1 cellular context compared by ENCODE assay signal in the genomic region with DNA sequence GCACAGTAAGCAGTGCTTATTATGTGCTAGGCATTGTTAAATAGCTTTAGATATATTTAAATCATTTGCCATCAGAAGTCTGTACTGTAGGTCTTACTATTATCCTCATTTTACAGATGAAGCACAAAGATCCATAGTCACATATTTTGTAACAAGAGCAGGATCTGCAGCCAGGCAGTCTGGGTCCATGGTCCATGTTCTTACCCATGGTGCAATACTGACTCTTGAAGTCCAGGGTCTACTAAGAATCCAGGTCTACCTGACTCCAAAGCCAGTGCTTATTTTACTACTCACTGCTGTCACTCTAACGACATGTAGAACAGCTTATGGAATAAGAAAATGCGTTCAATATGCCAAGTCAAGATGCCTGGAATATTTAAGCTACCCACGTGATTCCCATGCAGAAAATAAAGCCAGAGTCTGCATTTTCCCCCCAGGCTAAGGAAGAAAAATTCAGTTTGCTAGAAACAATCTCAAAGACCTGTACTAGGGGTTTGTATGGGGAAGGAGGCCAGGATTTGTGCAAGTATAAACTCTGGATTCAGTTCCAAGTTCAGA.
TF ChIP-seq lines count a peak whose summit lies in the region.

No MANE protein-coding gene starts in this region.

TF ChIP-seq in GM23338, 12 proteins besides CTCF, POLR2A, EP300 and RAD21 (continued from another document):
- TF ChIP-seq, protein P1, sequence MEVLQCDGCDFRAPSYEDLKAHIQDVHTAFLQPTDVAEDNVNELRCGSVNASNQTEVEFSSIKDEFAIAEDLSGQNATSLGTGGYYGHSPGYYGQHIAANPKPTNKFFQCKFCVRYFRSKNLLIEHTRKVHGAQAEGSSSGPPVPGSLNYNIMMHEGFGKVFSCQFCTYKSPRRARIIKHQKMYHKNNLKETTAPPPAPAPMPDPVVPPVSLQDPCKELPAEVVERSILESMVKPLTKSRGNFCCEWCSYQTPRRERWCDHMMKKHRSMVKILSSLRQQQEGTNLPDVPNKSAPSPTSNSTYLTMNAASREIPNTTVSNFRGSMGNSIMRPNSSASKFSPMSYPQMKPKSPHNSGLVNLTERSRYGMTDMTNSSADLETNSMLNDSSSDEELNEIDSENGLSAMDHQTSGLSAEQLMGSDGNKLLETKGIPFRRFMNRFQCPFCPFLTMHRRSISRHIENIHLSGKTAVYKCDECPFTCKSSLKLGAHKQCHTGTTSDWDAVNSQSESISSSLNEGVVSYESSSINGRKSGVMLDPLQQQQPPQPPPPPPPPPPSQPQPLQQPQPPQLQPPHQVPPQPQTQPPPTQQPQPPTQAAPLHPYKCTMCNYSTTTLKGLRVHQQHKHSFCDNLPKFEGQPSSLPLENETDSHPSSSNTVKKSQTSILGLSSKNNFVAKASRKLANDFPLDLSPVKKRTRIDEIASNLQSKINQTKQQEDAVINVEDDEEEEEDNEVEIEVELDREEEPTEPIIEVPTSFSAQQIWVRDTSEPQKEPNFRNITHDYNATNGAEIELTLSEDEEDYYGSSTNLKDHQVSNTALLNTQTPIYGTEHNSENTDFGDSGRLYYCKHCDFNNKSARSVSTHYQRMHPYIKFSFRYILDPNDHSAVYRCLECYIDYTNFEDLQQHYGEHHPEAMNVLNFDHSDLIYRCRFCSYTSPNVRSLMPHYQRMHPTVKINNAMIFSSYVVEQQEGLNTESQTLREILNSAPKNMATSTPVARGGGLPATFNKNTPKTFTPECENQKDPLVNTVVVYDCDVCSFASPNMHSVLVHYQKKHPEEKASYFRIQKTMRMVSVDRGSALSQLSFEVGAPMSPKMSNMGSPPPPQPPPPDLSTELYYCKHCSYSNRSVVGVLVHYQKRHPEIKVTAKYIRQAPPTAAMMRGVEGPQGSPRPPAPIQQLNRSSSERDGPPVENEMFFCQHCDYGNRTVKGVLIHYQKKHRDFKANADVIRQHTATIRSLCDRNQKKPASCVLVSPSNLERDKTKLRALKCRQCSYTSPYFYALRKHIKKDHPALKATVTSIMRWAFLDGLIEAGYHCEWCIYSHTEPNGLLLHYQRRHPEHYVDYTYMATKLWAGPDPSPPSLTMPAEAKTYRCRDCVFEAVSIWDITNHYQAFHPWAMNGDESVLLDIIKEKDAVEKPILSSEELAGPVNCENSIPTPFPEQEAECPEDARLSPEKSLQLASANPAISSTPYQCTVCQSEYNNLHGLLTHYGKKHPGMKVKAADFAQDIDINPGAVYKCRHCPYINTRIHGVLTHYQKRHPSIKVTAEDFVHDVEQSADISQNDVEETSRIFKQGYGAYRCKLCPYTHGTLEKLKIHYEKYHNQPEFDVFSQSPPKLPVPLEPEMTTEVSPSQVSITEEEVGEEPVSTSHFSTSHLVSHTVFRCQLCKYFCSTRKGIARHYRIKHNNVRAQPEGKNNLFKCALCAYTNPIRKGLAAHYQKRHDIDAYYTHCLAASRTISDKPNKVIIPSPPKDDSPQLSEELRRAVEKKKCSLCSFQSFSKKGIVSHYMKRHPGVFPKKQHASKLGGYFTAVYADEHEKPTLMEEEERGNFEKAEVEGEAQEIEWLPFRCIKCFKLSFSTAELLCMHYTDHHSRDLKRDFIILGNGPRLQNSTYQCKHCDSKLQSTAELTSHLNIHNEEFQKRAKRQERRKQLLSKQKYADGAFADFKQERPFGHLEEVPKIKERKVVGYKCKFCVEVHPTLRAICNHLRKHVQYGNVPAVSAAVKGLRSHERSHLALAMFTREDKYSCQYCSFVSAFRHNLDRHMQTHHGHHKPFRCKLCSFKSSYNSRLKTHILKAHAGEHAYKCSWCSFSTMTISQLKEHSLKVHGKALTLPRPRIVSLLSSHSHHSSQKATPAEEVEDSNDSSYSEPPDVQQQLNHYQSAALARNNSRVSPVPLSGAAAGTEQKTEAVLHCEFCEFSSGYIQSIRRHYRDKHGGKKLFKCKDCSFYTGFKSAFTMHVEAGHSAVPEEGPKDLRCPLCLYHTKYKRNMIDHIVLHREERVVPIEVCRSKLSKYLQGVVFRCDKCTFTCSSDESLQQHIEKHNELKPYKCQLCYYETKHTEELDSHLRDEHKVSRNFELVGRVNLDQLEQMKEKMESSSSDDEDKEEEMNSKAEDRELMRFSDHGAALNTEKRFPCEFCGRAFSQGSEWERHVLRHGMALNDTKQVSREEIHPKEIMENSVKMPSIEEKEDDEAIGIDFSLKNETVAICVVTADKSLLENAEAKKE (CRISPR knock-in tag; IDR thresholded peaks at IDR 0.05), result no peak
- no peak for TF ChIP-seq CREB1 (CRISPR knock-in tag; IDR thresholded peaks at IDR 0.05; ENCODE audit: low read depth)
- TF ChIP-seq, protein P2, sequence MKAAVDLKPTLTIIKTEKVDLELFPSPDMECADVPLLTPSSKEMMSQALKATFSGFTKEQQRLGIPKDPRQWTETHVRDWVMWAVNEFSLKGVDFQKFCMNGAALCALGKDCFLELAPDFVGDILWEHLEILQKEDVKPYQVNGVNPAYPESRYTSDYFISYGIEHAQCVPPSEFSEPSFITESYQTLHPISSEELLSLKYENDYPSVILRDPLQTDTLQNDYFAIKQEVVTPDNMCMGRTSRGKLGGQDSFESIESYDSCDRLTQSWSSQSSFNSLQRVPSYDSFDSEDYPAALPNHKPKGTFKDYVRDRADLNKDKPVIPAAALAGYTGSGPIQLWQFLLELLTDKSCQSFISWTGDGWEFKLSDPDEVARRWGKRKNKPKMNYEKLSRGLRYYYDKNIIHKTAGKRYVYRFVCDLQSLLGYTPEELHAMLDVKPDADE (IDR thresholded peaks at IDR 0.05), result no peak
- TF ChIP-seq EZH2 (IDR thresholded peaks at IDR 0.05; ENCODE audit: low read depth, unreplicated experiment), result no peak
- no peak for TF ChIP-seq ZNF331 (CRISPR knock-in tag; IDR thresholded peaks at IDR 0.05; ENCODE audit: low read depth)
- no peak for TF ChIP-seq STAT1 (IDR thresholded peaks at IDR 0.05; ENCODE audit: unreplicated experiment)
- TF ChIP-seq ZNF114 (CRISPR knock-in tag; IDR thresholded peaks at IDR 0.05), result no peak
- no peak for TF ChIP-seq EZH2phosphoT487 (IDR thresholded peaks at IDR 0.05; ENCODE audit: unreplicated experiment)
- TF ChIP-seq, protein P3, sequence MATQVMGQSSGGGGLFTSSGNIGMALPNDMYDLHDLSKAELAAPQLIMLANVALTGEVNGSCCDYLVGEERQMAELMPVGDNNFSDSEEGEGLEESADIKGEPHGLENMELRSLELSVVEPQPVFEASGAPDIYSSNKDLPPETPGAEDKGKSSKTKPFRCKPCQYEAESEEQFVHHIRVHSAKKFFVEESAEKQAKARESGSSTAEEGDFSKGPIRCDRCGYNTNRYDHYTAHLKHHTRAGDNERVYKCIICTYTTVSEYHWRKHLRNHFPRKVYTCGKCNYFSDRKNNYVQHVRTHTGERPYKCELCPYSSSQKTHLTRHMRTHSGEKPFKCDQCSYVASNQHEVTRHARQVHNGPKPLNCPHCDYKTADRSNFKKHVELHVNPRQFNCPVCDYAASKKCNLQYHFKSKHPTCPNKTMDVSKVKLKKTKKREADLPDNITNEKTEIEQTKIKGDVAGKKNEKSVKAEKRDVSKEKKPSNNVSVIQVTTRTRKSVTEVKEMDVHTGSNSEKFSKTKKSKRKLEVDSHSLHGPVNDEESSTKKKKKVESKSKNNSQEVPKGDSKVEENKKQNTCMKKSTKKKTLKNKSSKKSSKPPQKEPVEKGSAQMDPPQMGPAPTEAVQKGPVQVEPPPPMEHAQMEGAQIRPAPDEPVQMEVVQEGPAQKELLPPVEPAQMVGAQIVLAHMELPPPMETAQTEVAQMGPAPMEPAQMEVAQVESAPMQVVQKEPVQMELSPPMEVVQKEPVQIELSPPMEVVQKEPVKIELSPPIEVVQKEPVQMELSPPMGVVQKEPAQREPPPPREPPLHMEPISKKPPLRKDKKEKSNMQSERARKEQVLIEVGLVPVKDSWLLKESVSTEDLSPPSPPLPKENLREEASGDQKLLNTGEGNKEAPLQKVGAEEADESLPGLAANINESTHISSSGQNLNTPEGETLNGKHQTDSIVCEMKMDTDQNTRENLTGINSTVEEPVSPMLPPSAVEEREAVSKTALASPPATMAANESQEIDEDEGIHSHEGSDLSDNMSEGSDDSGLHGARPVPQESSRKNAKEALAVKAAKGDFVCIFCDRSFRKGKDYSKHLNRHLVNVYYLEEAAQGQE (IDR thresholded peaks at IDR 0.05; ENCODE audit: unreplicated experiment), result no peak
